In genomic region chr19:45816236-45817009, GRCh38 we compare ENCODE assay signal across 12 cellular contexts. TPM values are rescaled to one million over a fixed set of nuclear protein-coding genes. Genes with fewer than 3 reads are reported as not detected.
DNase-seq lines count a peak whose midpoint lies in the region; ATAC-seq, FAIRE-seq and TF ChIP-seq lines count a peak whose summit lies in the region.
"Had no signal": no experiment of that assay in that cellular context is flagged by ENCODE, and none has a peak within 500 bp of the region (broad histone marks: within the 10 kb centered on the region; RNA-seq: fewer than 3 reads in every experiment).

No MANE protein-coding gene starts in this region.

- peaks cover 0 to 5% of the 10 kb centered on the region in 2 donors for H3K4me1 Mint-ChIP-seq in natural killer cell treated with Interleukin-12 subunit alpha and Interleukin-12 subunit beta and Interleukin-15 and Interleukin-18, amount 100 ng/mL, for 72 hours (ENCODE audit: low read depth in 2 of 2)
- H3K4me1 Mint-ChIP-seq in activated CD4-positive, alpha-beta memory T cell treated with anti-CD3 and anti-CD28 coated beads, Interleukin-2, amount 10 ng/mL, durations not matched to agents 7 days and 5 days = peaks cover 3% of the 10 kb centered on the region
- H3K4me1 Mint-ChIP-seq: central memory CD8-positive, alpha-beta T cell had no signal

- H3K4me3 ChIP-seq in BE2C (ENCODE audit: low read depth, low read length) (no peak overlapping the region), HUES64 (ENCODE audit: low read length) (peak overlapping the region; percentile 68), endothelial cell of umbilical vein (replicated peaks in 1 of 3; ENCODE audit: insufficient read depth in 1 of 3, low read depth in 1 of 3, low read length in 3 of 3) (peak overlapping the region in 2 of 3 experiments; percentile 23 to 60)

- peaks cover 0 to 4% of the 10 kb centered on the region in 2 donors for H3K27me3 Mint-ChIP-seq in natural killer cell treated with Interleukin-12 subunit alpha and Interleukin-12 subunit beta and Interleukin-15 and Interleukin-18, amount 100 ng/mL, for 72 hours
- H3K27me3 Mint-ChIP-seq in activated CD4-positive, alpha-beta memory T cell treated with anti-CD3 and anti-CD28 coated beads, Interleukin-2, amount 10 ng/mL, durations not matched to agents 7 days and 5 days = no peaks in the 10 kb centered on the region
- H3K27me3 Mint-ChIP-seq: central memory CD8-positive, alpha-beta T cell had no signal

- ATAC-seq in natural killer cell treated with Interleukin-12 subunit alpha and Interleukin-12 subunit beta and Interleukin-15 and Interleukin-18, amount 100 ng/mL, for 72 hours = no peak

- no peak for TF ChIP-seq POLR2A in endothelial cell of umbilical vein (IDR thresholded peaks at IDR 0.05; ENCODE audit: low read depth, low read length)

- no peak overlapping the region for H2AFZ ChIP-seq in endothelial cell of umbilical vein (ENCODE audit: low read depth, low read length)

- H3K9ac ChIP-seq in HUES64 (ENCODE audit: low read depth, low read length) (peak overlapping the region; percentile 67), endothelial cell of umbilical vein (replicated peaks; ENCODE audit: extremely low read depth, insufficient read depth, low read length) (no peak overlapping the region)

- no peaks in the 10 kb centered on the region; the same call in 1 of the 2 replicates for H3K4me1 ChIP-seq in BE2C
- H3K4me1 ChIP-seq in HUES64 (ENCODE audit: insufficient read depth, low read length) = peaks cover 17% of the 10 kb centered on the region
- H3K4me1 ChIP-seq in endothelial cell of umbilical vein (ENCODE audit: control insufficient read depth, extremely low read depth, insufficient read depth, low read length) = peaks cover 22% of the 10 kb centered on the region

- TF ChIP-seq CTCF in BE2C (IDR thresholded peaks at IDR 0.05; ENCODE audit: low read depth, low read length) (no peak), endothelial cell of umbilical vein (IDR thresholded peaks at IDR 0.05; ENCODE audit: extremely low read depth in 1 of 2, insufficient read depth in 1 of 2, low read depth in 1 of 2, low read length in 2 of 2) (no peak)

- no peaks in the 10 kb centered on the region for H3K9me3 ChIP-seq in BE2C
- H3K9me3 ChIP-seq in HUES64 (ENCODE audit: insufficient read depth, low read depth, low read length) = no peaks in the 10 kb centered on the region
- H3K9me3 ChIP-seq in endothelial cell of umbilical vein (replicated peaks; ENCODE audit: control insufficient read depth, insufficient read depth, low read length) = no peaks in the 10 kb centered on the region
- H3K9me3 ChIP-seq: upper lobe of right lung had no signal

- DNase-seq in BE2C (peak; percentile 24), endothelial cell of umbilical vein (ENCODE audit: low read depth, low spot score) (no peak), pons (ENCODE audit: low spot score) (no peak), HuH-7.5 (ENCODE audit: low spot score) (no peak)
- peak; percentile 58 for DNase-seq in natural killer cell treated with Interleukin-12 subunit alpha and Interleukin-12 subunit beta and Interleukin-15 and Interleukin-18, amount 100 ng/mL, for 72 hours (ENCODE audit: low spot score)
- DNase-seq in activated CD4-positive, alpha-beta memory T cell treated with anti-CD3 and anti-CD28 coated beads, Interleukin-2, amount 10 ng/mL, durations not matched to agents 7 days and 5 days = no peak
- no peak for DNase-seq in activated T-cell treated with anti-CD3 and anti-CD28 coated beads, Interleukin-2, amount 50 U/mL, for 48 hours

- no peak for FAIRE-seq in endothelial cell of umbilical vein (lab: Jason Lieb, UNC)

- WGBS in HUES64 = 25% methylated on average over 16 of the region's 18 CpGs

- no peak overlapping the region for H3K4me3 Mint-ChIP-seq in natural killer cell treated with Interleukin-12 subunit alpha and Interleukin-12 subunit beta and Interleukin-15 and Interleukin-18, amount 100 ng/mL, for 72 hours
- H3K4me3 Mint-ChIP-seq in activated CD4-positive, alpha-beta memory T cell treated with anti-CD3 and anti-CD28 coated beads, Interleukin-2, amount 10 ng/mL, durations not matched to agents 7 days and 5 days = no peak overlapping the region
- H3K4me3 Mint-ChIP-seq: central memory CD8-positive, alpha-beta T cell had no signal

- dilution Hi-C loops in endothelial cell of umbilical vein (cut with MboI; ENCODE audit: extremely low pct_ligation_motif_present, low sequenced_read_pairs) = no loop called here

- H3K27me3 ChIP-seq in BE2C = no peaks in the 10 kb centered on the region
- no peaks in the 10 kb centered on the region for H3K27me3 ChIP-seq in HUES64 (ENCODE audit: insufficient read depth, low read length)
- no peaks in the 10 kb centered on the region for H3K27me3 ChIP-seq in endothelial cell of umbilical vein (ENCODE audit: control insufficient read depth in 2 of 2, insufficient read depth in 2 of 2, low read length in 2 of 2)
- H3K27me3 ChIP-seq: upper lobe of right lung had no signal

- POLR2A ChIA-PET in endothelial cell of umbilical vein (lab: Charles Lee) = interaction anchor here (0.6 kb wide), 2 partner anchors 10 to 34 kb away, joined by 5 to 11 read pairs; partner anchors contain the start of gene DMPK
- POLR2A ChIA-PET in activated CD4-positive, alpha-beta memory T cell treated with anti-CD3 and anti-CD28 coated beads, Interleukin-2, amount 10 ng/mL, durations not matched to agents 7 days and 5 days (lab: Charles Lee) = interaction anchor here (0.9 to 2.0 kb wide), 3 partner anchors 46 to 111 kb away, joined by 3 to 6 read pairs (median 3); partner anchors contain the start of gene SYMPK

- CTCF ChIA-PET in endothelial cell of umbilical vein (lab: Charles Lee) = interaction anchor here (0.6 to 2.6 kb wide), 44 partner anchors 8 to 649 kb away, joined by 3 to 38 read pairs (median 6); partner anchors contain the start of genes CCDC61, DMPK, DMWD and FBXO46
- CTCF ChIA-PET in activated CD4-positive, alpha-beta memory T cell treated with anti-CD3 and anti-CD28 coated beads, Interleukin-2, amount 10 ng/mL, durations not matched to agents 7 days and 5 days (lab: Charles Lee) = interaction anchor here (0.5 to 1.9 kb wide), 39 partner anchors 8 to 725 kb away, joined by 3 to 26 read pairs (median 5); partner anchors contain the start of genes CCDC61, DMPK, DMWD and FBXO46

- no TSS peak for BruUV-seq in endothelial cell of umbilical vein (replicated peaks; lab: Mats Ljungman, UMichigan)

- H3K27ac ChIP-seq in HUES64 (ENCODE audit: low read depth, low read length) = peak overlapping the region; percentile 93
- no peak overlapping the region for H3K27ac ChIP-seq in endothelial cell of umbilical vein (ENCODE audit: insufficient read depth, low read depth, low read length)
- H3K27ac ChIP-seq: upper lobe of right lung had no signal

- H3K9me1 ChIP-seq in endothelial cell of umbilical vein (replicated peaks; ENCODE audit: control insufficient read depth, extremely low read depth, insufficient read depth, low read length) = no peaks in the 10 kb centered on the region

- H3K4me2 ChIP-seq in endothelial cell of umbilical vein (ENCODE audit: insufficient read depth, low read length) = no peak overlapping the region

- no peaks in the 10 kb centered on the region for H4K20me1 ChIP-seq in endothelial cell of umbilical vein (replicated peaks; ENCODE audit: control insufficient read depth, extremely low read depth, insufficient read depth, low read length)

- no peaks in the 10 kb centered on the region for H3K79me2 ChIP-seq in endothelial cell of umbilical vein (ENCODE audit: control insufficient read depth, insufficient read depth, low read length)

- intact Hi-C loops in endothelial cell of umbilical vein (cut with micrococcal nuclease) = loop anchor here (1.0 to 5.0 kb wide), 4 partner anchors 47 to 181 kb away; partner anchors contain the start of genes CCDC61, SIX5 and SYMPK

- H3K27ac Mint-ChIP-seq in natural killer cell treated with Interleukin-12 subunit alpha and Interleukin-12 subunit beta and Interleukin-15 and Interleukin-18, amount 100 ng/mL, for 72 hours = no peak overlapping the region
- no peak overlapping the region for H3K27ac Mint-ChIP-seq in activated CD4-positive, alpha-beta memory T cell treated with anti-CD3 and anti-CD28 coated beads, Interleukin-2, amount 10 ng/mL, durations not matched to agents 7 days and 5 days

- H3K36me3 ChIP-seq in BE2C = peaks cover 3% of the 10 kb centered on the region; the same call in 1 of the 2 replicates
- H3K36me3 ChIP-seq in HUES64 (ENCODE audit: insufficient read depth, low read length) = peaks cover 17% of the 10 kb centered on the region
- peaks cover 3 to 9% of the 10 kb centered on the region in 2 experiments for H3K36me3 ChIP-seq in endothelial cell of umbilical vein (ENCODE audit: control insufficient read depth in 2 of 2, extremely low read depth in 1 of 2, insufficient read depth in 2 of 2, low read length in 2 of 2)

- H3K36me3 Mint-ChIP-seq in natural killer cell treated with Interleukin-12 subunit alpha and Interleukin-12 subunit beta and Interleukin-15 and Interleukin-18, amount 100 ng/mL, for 72 hours = no peaks in the 10 kb centered on the region
- H3K36me3 Mint-ChIP-seq in activated CD4-positive, alpha-beta memory T cell treated with anti-CD3 and anti-CD28 coated beads, Interleukin-2, amount 10 ng/mL, durations not matched to agents 7 days and 5 days (ENCODE audit: low read depth) = peaks cover 11% of the 10 kb centered on the region
- H3K36me3 Mint-ChIP-seq: activated naive CD4-positive, alpha-beta T cell treated with anti-CD3 and anti-CD28 coated beads, Interleukin-2, amount 50 U/mL, for 72 hours had no signal

- H3K9me3 Mint-ChIP-seq in natural killer cell treated with Interleukin-12 subunit alpha and Interleukin-12 subunit beta and Interleukin-15 and Interleukin-18, amount 100 ng/mL, for 72 hours = no peaks in the 10 kb centered on the region
- H3K9me3 Mint-ChIP-seq in activated CD4-positive, alpha-beta memory T cell treated with anti-CD3 and anti-CD28 coated beads, Interleukin-2, amount 10 ng/mL, durations not matched to agents 7 days and 5 days = no peaks in the 10 kb centered on the region
- H3K9me3 Mint-ChIP-seq: activated naive CD4-positive, alpha-beta T cell treated with anti-CD3 and anti-CD28 coated beads, Interleukin-2, amount 50 U/mL, for 72 hours; central memory CD8-positive, alpha-beta T cell had no signal

RNA-seq across cellular contexts. Expression of gene RSPH6A, which starts 1.3 kb away (rescaled TPM):
- not detected for polyA plus RNA-seq in BE2C (2012; ENCODE audit: insufficient read depth, insufficient read length, low read depth)
- not detected for polyA plus RNA-seq in HUES64 (2013, experiment 1 of 2)
- not detected for polyA plus RNA-seq in HUES64 (2013, experiment 2 of 2)
- total RNA-seq in endothelial cell of umbilical vein = 0.25 and 0.62 TPM in 2 replicates
- 0.03 TPM in 1 of 2 replicates, not detected in the other for polyA plus RNA-seq in endothelial cell of umbilical vein
- not detected in 2 replicates for polyA plus RNA-seq in endothelial cell of umbilical vein (2011; cell fraction: cytosol; rRNA removed)
- 0.20 and 0.21 TPM in 2 replicates for polyA plus RNA-seq in endothelial cell of umbilical vein (2011; cell fraction: nucleus; rRNA removed)
- not detected in 2 replicates for polyA plus RNA-seq in endothelial cell of umbilical vein (2012)
- polyA minus RNA-seq in endothelial cell of umbilical vein = 0.08 TPM in 1 of 2 replicates, not detected in the other
- polyA minus RNA-seq in endothelial cell of umbilical vein (2011; cell fraction: cytosol; rRNA and poly(A)+ RNA removed) = not detected
- polyA minus RNA-seq in endothelial cell of umbilical vein (2011; cell fraction: nucleus; rRNA and poly(A)+ RNA removed) = 0.29 and 0.82 TPM in 2 replicates
- under 1 TPM; 0.38 to 0.98 TPM for total RNA-seq in natural killer cell treated with Interleukin-12 subunit alpha and Interleukin-12 subunit beta and Interleukin-15 and Interleukin-18, amount 100 ng/mL, for 72 hours
- under 1 TPM; 0.25 to 0.30 TPM for total RNA-seq in activated CD4-positive, alpha-beta memory T cell treated with anti-CD3 and anti-CD28 coated beads, Interleukin-2, amount 10 ng/mL, durations not matched to agents 7 days and 5 days
- total RNA-seq: posterior vena cava had no signal

RNA-seq across cellular contexts. Expression of gene DMWD, which starts 23.8 kb away (rescaled TPM):
- polyA plus RNA-seq in BE2C (2012; ENCODE audit: insufficient read depth, insufficient read length, low read depth) = 51.4 TPM
- polyA plus RNA-seq in HUES64 (2013, experiment 1 of 2) = 25.0 TPM
- 25.9 TPM for polyA plus RNA-seq in HUES64 (2013, experiment 2 of 2)
- total RNA-seq in endothelial cell of umbilical vein = 81.1 and 81.6 TPM in 2 replicates
- 36.9 and 45.5 TPM in 2 replicates for polyA plus RNA-seq in endothelial cell of umbilical vein
- polyA plus RNA-seq in endothelial cell of umbilical vein (2011; cell fraction: cytosol; rRNA removed) = 15.9 and 21.2 TPM in 2 replicates
- 153 and 171 TPM in 2 replicates for polyA plus RNA-seq in endothelial cell of umbilical vein (2011; cell fraction: nucleus; rRNA removed)
- polyA plus RNA-seq in endothelial cell of umbilical vein (2012) = 30.8 and 40.4 TPM in 2 replicates
- polyA minus RNA-seq in endothelial cell of umbilical vein = 45.7 and 47.2 TPM in 2 replicates
- polyA minus RNA-seq in endothelial cell of umbilical vein (2011; cell fraction: cytosol; rRNA and poly(A)+ RNA removed) = 17.7 TPM
- 65.0 and 102 TPM in 2 replicates for polyA minus RNA-seq in endothelial cell of umbilical vein (2011; cell fraction: nucleus; rRNA and poly(A)+ RNA removed)
- 10 to 100 TPM; 51.3 to 76.6 TPM for total RNA-seq in natural killer cell treated with Interleukin-12 subunit alpha and Interleukin-12 subunit beta and Interleukin-15 and Interleukin-18, amount 100 ng/mL, for 72 hours
- 10 to 100 TPM; 63.1 to 65.4 TPM for total RNA-seq in activated CD4-positive, alpha-beta memory T cell treated with anti-CD3 and anti-CD28 coated beads, Interleukin-2, amount 10 ng/mL, durations not matched to agents 7 days and 5 days

RNA-seq across cellular contexts. Expression of gene DMPK, which starts 34.1 kb away (rescaled TPM):
- 56.7 TPM for polyA plus RNA-seq in BE2C (2012; ENCODE audit: insufficient read depth, insufficient read length, low read depth)
- 17.9 TPM for polyA plus RNA-seq in HUES64 (2013, experiment 1 of 2)
- polyA plus RNA-seq in HUES64 (2013, experiment 2 of 2) = 14.0 TPM
- total RNA-seq in endothelial cell of umbilical vein = 70.4 and 73.3 TPM in 2 replicates
- polyA plus RNA-seq in endothelial cell of umbilical vein = 36.6 and 45.2 TPM in 2 replicates
- polyA plus RNA-seq in endothelial cell of umbilical vein (2011; cell fraction: cytosol; rRNA removed) = 10.7 and 14.2 TPM in 2 replicates
- 317 and 347 TPM in 2 replicates for polyA plus RNA-seq in endothelial cell of umbilical vein (2011; cell fraction: nucleus; rRNA removed)
- 25.6 and 34.3 TPM in 2 replicates for polyA plus RNA-seq in endothelial cell of umbilical vein (2012)
- 21.2 and 24.7 TPM in 2 replicates for polyA minus RNA-seq in endothelial cell of umbilical vein
- polyA minus RNA-seq in endothelial cell of umbilical vein (2011; cell fraction: cytosol; rRNA and poly(A)+ RNA removed) = 11.9 TPM
- polyA minus RNA-seq in endothelial cell of umbilical vein (2011; cell fraction: nucleus; rRNA and poly(A)+ RNA removed) = 37.9 and 61.8 TPM in 2 replicates
- total RNA-seq in natural killer cell treated with Interleukin-12 subunit alpha and Interleukin-12 subunit beta and Interleukin-15 and Interleukin-18, amount 100 ng/mL, for 72 hours = 10 to 100 TPM; 40.8 to 51.1 TPM
- 10 to 100 TPM; 29.5 to 32.5 TPM for total RNA-seq in activated CD4-positive, alpha-beta memory T cell treated with anti-CD3 and anti-CD28 coated beads, Interleukin-2, amount 10 ng/mL, durations not matched to agents 7 days and 5 days

RNA-seq across cellular contexts. Expression of gene SYMPK, which starts 46.5 kb away (rescaled TPM):
- polyA plus RNA-seq in BE2C (2012; ENCODE audit: insufficient read depth, insufficient read length, low read depth) = 49.4 TPM
- 50.7 TPM for polyA plus RNA-seq in HUES64 (2013, experiment 1 of 2)
- 49.3 TPM for polyA plus RNA-seq in HUES64 (2013, experiment 2 of 2)
- 94.5 and 95.7 TPM in 2 replicates for total RNA-seq in endothelial cell of umbilical vein
- 89.8 and 104 TPM in 2 replicates for polyA plus RNA-seq in endothelial cell of umbilical vein
- 72.6 and 78.3 TPM in 2 replicates for polyA plus RNA-seq in endothelial cell of umbilical vein (2011; cell fraction: cytosol; rRNA removed)
- 199 and 231 TPM in 2 replicates for polyA plus RNA-seq in endothelial cell of umbilical vein (2011; cell fraction: nucleus; rRNA removed)
- polyA plus RNA-seq in endothelial cell of umbilical vein (2012) = 56.8 and 66.9 TPM in 2 replicates
- 110 and 130 TPM in 2 replicates for polyA minus RNA-seq in endothelial cell of umbilical vein
- 47.6 TPM for polyA minus RNA-seq in endothelial cell of umbilical vein (2011; cell fraction: cytosol; rRNA and poly(A)+ RNA removed)
- polyA minus RNA-seq in endothelial cell of umbilical vein (2011; cell fraction: nucleus; rRNA and poly(A)+ RNA removed) = 58.9 and 68.7 TPM in 2 replicates
- 100 to 1,000 TPM; 107 to 217 TPM for total RNA-seq in natural killer cell treated with Interleukin-12 subunit alpha and Interleukin-12 subunit beta and Interleukin-15 and Interleukin-18, amount 100 ng/mL, for 72 hours
- 10 to 100 TPM; 88.3 to 89.2 TPM for total RNA-seq in activated CD4-positive, alpha-beta memory T cell treated with anti-CD3 and anti-CD28 coated beads, Interleukin-2, amount 10 ng/mL, durations not matched to agents 7 days and 5 days

RNA-seq across cellular contexts. Expression of gene SIX5, which starts 47.4 kb away (rescaled TPM):
- polyA plus RNA-seq in BE2C (2012; ENCODE audit: insufficient read depth, insufficient read length, low read depth) = 3.3 TPM
- 21.2 TPM for polyA plus RNA-seq in HUES64 (2013, experiment 1 of 2)
- polyA plus RNA-seq in HUES64 (2013, experiment 2 of 2) = 21.5 TPM
- 15.2 and 16.7 TPM in 2 replicates for total RNA-seq in endothelial cell of umbilical vein
- polyA plus RNA-seq in endothelial cell of umbilical vein = 13.1 and 15.3 TPM in 2 replicates
- 7.2 and 10.7 TPM in 2 replicates for polyA plus RNA-seq in endothelial cell of umbilical vein (2011; cell fraction: cytosol; rRNA removed)
- 13.6 and 19.0 TPM in 2 replicates for polyA plus RNA-seq in endothelial cell of umbilical vein (2011; cell fraction: nucleus; rRNA removed)
- polyA plus RNA-seq in endothelial cell of umbilical vein (2012) = 3.9 and 7.4 TPM in 2 replicates
- 3.8 TPM in 2 replicates for polyA minus RNA-seq in endothelial cell of umbilical vein
- polyA minus RNA-seq in endothelial cell of umbilical vein (2011; cell fraction: cytosol; rRNA and poly(A)+ RNA removed) = 11.5 TPM
- polyA minus RNA-seq in endothelial cell of umbilical vein (2011; cell fraction: nucleus; rRNA and poly(A)+ RNA removed) = 3.2 and 8.1 TPM in 2 replicates
- total RNA-seq in natural killer cell treated with Interleukin-12 subunit alpha and Interleukin-12 subunit beta and Interleukin-15 and Interleukin-18, amount 100 ng/mL, for 72 hours = 1 to 10 TPM; 3.0 to 3.6 TPM
- total RNA-seq in activated CD4-positive, alpha-beta memory T cell treated with anti-CD3 and anti-CD28 coated beads, Interleukin-2, amount 10 ng/mL, durations not matched to agents 7 days and 5 days = 1 to 10 TPM; 1.6 to 1.7 TPM

Comparison
In these comparisons a context has a peak if more than half of its experiments do, and no peak if none do; other contexts are left out.
1. DNase-seq: peak in BE2C (single experiment) and natural killer cell treated with Interleukin-12 subunit alpha and Interleukin-12 subunit beta and Interleukin-15 and Interleukin-18, amount 100 ng/mL, for 72 hours (single experiment); none in endothelial cell of umbilical vein (single experiment), activated CD4-positive, alpha-beta memory T cell treated with anti-CD3 and anti-CD28 coated beads, Interleukin-2, amount 10 ng/mL, durations not matched to agents 7 days and 5 days (single experiment), pons (single experiment), activated T-cell treated with anti-CD3 and anti-CD28 coated beads, Interleukin-2, amount 50 U/mL, for 48 hours (0 of 2) and HuH-7.5 (single experiment).